1 cellular context compared by ENCODE assay signal in the genomic region with DNA sequence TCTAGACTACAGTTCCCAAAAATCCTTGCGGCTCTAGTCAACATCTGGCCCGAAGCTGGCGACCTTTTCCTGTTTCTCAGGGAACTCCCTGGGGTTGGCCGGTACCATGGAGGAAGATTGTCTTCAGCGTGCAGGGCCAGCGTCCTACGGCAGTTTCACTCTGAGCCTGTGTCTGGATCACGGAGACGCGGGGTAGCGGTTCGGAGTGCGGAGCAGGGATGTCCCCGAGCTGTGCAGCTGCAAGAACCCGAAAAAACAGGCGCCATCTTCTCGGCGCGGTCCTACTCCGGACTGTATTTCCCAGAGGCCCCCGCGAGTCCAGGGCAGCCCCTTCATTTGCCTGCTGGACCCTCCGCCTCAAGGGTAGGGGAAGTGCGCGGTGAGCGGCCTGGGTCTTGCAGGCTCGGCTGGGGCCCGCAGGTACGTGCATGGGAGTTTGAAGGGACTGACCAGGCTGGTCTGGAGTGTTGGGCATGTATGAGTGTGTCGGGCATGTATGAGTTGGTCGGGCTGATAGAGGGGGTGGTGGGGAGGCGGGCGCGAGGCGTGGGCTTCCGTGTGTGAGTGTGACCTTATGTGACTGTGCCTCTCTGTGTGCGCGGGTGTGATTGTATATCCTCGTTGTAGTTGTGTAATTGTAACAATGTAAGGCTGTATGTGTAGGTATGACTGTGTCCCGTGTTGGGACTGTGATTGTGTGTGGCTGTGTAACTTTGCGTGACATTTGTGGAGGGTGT.
A peak's percentile ranks its signal among the peaks of the same experiment; 100 is the strongest.
TF ChIP-seq lines count a peak whose summit lies in the region.

A gene (plus strand): TSS at position 360 of the 737 bp plus-strand sequence. CDS start 12,240 bp downstream, outside the sequence.

TF ChIP-seq in HepG2, 621 proteins besides CTCF, POLR2A, EP300 and RAD21 (continued from another document and continues in another):
- TF ChIP-seq, protein P1, sequence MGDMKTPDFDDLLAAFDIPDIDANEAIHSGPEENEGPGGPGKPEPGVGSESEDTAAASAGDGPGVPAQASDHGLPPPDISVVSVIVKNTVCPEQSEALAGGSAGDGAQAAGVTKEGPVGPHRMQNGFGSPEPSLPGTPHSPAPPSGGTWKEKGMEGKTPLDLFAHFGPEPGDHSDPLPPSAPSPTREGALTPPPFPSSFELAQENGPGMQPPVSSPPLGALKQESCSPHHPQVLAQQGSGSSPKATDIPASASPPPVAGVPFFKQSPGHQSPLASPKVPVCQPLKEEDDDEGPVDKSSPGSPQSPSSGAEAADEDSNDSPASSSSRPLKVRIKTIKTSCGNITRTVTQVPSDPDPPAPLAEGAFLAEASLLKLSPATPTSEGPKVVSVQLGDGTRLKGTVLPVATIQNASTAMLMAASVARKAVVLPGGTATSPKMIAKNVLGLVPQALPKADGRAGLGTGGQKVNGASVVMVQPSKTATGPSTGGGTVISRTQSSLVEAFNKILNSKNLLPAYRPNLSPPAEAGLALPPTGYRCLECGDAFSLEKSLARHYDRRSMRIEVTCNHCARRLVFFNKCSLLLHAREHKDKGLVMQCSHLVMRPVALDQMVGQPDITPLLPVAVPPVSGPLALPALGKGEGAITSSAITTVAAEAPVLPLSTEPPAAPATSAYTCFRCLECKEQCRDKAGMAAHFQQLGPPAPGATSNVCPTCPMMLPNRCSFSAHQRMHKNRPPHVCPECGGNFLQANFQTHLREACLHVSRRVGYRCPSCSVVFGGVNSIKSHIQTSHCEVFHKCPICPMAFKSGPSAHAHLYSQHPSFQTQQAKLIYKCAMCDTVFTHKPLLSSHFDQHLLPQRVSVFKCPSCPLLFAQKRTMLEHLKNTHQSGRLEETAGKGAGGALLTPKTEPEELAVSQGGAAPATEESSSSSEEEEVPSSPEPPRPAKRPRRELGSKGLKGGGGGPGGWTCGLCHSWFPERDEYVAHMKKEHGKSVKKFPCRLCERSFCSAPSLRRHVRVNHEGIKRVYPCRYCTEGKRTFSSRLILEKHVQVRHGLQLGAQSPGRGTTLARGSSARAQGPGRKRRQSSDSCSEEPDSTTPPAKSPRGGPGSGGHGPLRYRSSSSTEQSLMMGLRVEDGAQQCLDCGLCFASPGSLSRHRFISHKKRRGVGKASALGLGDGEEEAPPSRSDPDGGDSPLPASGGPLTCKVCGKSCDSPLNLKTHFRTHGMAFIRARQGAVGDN (CRISPR knock-in tag; IDR thresholded peaks at IDR 0.05) = peak; percentile 85
- TF ChIP-seq SMAD1 (CRISPR knock-in tag; IDR thresholded peaks at IDR 0.05; ENCODE audit: borderline replicate concordance, low read depth) = peak; percentile 88; the same call in 1 of the 2 replicates
- no peak for TF ChIP-seq ZFP82 (CRISPR knock-in tag; IDR thresholded peaks at IDR 0.05; ENCODE audit: borderline replicate concordance)
- TF ChIP-seq, protein P2, sequence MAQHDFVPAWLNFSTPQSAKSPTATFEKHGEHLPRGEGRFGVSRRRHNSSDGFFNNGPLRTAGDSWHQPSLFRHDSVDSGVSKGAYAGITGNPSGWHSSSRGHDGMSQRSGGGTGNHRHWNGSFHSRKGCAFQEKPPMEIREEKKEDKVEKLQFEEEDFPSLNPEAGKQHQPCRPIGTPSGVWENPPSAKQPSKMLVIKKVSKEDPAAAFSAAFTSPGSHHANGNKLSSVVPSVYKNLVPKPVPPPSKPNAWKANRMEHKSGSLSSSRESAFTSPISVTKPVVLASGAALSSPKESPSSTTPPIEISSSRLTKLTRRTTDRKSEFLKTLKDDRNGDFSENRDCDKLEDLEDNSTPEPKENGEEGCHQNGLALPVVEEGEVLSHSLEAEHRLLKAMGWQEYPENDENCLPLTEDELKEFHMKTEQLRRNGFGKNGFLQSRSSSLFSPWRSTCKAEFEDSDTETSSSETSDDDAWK (CRISPR knock-in tag; IDR thresholded peaks at IDR 0.05) = no peak
- TF ChIP-seq, protein P3, sequence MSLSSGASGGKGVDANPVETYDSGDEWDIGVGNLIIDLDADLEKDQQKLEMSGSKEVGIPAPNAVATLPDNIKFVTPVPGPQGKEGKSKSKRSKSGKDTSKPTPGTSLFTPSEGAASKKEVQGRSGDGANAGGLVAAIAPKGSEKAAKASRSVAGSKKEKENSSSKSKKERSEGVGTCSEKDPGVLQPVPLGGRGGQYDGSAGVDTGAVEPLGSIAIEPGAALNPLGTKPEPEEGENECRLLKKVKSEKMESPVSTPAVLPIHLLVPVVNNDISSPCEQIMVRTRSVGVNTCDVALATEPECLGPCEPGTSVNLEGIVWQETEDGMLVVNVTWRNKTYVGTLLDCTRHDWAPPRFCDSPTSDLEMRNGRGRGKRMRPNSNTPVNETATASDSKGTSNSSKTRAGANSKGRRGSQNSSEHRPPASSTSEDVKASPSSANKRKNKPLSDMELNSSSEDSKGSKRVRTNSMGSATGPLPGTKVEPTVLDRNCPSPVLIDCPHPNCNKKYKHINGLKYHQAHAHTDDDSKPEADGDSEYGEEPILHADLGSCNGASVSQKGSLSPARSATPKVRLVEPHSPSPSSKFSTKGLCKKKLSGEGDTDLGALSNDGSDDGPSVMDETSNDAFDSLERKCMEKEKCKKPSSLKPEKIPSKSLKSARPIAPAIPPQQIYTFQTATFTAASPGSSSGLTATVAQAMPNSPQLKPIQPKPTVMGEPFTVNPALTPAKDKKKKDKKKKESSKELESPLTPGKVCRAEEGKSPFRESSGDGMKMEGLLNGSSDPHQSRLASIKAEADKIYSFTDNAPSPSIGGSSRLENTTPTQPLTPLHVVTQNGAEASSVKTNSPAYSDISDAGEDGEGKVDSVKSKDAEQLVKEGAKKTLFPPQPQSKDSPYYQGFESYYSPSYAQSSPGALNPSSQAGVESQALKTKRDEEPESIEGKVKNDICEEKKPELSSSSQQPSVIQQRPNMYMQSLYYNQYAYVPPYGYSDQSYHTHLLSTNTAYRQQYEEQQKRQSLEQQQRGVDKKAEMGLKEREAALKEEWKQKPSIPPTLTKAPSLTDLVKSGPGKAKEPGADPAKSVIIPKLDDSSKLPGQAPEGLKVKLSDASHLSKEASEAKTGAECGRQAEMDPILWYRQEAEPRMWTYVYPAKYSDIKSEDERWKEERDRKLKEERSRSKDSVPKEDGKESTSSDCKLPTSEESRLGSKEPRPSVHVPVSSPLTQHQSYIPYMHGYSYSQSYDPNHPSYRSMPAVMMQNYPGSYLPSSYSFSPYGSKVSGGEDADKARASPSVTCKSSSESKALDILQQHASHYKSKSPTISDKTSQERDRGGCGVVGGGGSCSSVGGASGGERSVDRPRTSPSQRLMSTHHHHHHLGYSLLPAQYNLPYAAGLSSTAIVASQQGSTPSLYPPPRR (CRISPR knock-in tag; IDR thresholded peaks at IDR 0.05; ENCODE audit: borderline replicate concordance) = no peak
- peak; percentile 65; the same call in 1 of the 2 replicates for TF ChIP-seq PITX1 (CRISPR knock-in tag; IDR thresholded peaks at IDR 0.05)
- no peak for TF ChIP-seq ZNF775 (CRISPR knock-in tag; IDR thresholded peaks at IDR 0.05; ENCODE audit: borderline replicate concordance)
- TF ChIP-seq, protein P4, sequence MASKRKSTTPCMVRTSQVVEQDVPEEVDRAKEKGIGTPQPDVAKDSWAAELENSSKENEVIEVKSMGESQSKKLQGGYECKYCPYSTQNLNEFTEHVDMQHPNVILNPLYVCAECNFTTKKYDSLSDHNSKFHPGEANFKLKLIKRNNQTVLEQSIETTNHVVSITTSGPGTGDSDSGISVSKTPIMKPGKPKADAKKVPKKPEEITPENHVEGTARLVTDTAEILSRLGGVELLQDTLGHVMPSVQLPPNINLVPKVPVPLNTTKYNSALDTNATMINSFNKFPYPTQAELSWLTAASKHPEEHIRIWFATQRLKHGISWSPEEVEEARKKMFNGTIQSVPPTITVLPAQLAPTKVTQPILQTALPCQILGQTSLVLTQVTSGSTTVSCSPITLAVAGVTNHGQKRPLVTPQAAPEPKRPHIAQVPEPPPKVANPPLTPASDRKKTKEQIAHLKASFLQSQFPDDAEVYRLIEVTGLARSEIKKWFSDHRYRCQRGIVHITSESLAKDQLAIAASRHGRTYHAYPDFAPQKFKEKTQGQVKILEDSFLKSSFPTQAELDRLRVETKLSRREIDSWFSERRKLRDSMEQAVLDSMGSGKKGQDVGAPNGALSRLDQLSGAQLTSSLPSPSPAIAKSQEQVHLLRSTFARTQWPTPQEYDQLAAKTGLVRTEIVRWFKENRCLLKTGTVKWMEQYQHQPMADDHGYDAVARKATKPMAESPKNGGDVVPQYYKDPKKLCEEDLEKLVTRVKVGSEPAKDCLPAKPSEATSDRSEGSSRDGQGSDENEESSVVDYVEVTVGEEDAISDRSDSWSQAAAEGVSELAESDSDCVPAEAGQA (IDR thresholded peaks at IDR 0.05; ENCODE audit: low read depth) = peak; percentile 54; the same call in 1 of the 2 replicates
- TF ChIP-seq, protein P4 (CRISPR knock-in tag; IDR thresholded peaks at IDR 0.05; ENCODE audit: borderline replicate concordance) = no peak
- TF ChIP-seq FLYWCH1 (CRISPR knock-in tag; IDR thresholded peaks at IDR 0.05) = no peak
- 0 out of 2 replicates have a peak, but pooled peaks have one; percentile 40 for TF ChIP-seq DR1 (CRISPR knock-in tag; IDR thresholded peaks at IDR 0.05)
- TF ChIP-seq MIXL1 (CRISPR knock-in tag; IDR thresholded peaks at IDR 0.05) = peak; percentile 66
- TF ChIP-seq, protein P5, sequence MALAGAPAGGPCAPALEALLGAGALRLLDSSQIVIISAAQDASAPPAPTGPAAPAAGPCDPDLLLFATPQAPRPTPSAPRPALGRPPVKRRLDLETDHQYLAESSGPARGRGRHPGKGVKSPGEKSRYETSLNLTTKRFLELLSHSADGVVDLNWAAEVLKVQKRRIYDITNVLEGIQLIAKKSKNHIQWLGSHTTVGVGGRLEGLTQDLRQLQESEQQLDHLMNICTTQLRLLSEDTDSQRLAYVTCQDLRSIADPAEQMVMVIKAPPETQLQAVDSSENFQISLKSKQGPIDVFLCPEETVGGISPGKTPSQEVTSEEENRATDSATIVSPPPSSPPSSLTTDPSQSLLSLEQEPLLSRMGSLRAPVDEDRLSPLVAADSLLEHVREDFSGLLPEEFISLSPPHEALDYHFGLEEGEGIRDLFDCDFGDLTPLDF (CRISPR knock-in tag; IDR thresholded peaks at IDR 0.05) = no peak
- 0 out of 2 replicates have a peak, but pooled peaks have one; percentile 24 for TF ChIP-seq ZNF83 (CRISPR knock-in tag; IDR thresholded peaks at IDR 0.05; ENCODE audit: borderline replicate concordance)
- no peak for TF ChIP-seq ZNF720 (CRISPR knock-in tag; IDR thresholded peaks at IDR 0.05)
- TF ChIP-seq, protein P6, sequence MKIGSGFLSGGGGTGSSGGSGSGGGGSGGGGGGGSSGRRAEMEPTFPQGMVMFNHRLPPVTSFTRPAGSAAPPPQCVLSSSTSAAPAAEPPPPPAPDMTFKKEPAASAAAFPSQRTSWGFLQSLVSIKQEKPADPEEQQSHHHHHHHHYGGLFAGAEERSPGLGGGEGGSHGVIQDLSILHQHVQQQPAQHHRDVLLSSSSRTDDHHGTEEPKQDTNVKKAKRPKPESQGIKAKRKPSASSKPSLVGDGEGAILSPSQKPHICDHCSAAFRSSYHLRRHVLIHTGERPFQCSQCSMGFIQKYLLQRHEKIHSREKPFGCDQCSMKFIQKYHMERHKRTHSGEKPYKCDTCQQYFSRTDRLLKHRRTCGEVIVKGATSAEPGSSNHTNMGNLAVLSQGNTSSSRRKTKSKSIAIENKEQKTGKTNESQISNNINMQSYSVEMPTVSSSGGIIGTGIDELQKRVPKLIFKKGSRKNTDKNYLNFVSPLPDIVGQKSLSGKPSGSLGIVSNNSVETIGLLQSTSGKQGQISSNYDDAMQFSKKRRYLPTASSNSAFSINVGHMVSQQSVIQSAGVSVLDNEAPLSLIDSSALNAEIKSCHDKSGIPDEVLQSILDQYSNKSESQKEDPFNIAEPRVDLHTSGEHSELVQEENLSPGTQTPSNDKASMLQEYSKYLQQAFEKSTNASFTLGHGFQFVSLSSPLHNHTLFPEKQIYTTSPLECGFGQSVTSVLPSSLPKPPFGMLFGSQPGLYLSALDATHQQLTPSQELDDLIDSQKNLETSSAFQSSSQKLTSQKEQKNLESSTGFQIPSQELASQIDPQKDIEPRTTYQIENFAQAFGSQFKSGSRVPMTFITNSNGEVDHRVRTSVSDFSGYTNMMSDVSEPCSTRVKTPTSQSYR (CRISPR knock-in tag; IDR thresholded peaks at IDR 0.05; ENCODE audit: borderline replicate concordance) = no peak
- TF ChIP-seq, protein P7, sequence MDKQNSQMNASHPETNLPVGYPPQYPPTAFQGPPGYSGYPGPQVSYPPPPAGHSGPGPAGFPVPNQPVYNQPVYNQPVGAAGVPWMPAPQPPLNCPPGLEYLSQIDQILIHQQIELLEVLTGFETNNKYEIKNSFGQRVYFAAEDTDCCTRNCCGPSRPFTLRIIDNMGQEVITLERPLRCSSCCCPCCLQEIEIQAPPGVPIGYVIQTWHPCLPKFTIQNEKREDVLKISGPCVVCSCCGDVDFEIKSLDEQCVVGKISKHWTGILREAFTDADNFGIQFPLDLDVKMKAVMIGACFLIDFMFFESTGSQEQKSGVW (CRISPR knock-in tag; IDR thresholded peaks at IDR 0.05; ENCODE audit: borderline replicate concordance) = no peak
- TF ChIP-seq ASH2L (IDR thresholded peaks at IDR 0.05; ENCODE audit: insufficient read length, low read depth, low read length) = peak; percentile 93
- TF ChIP-seq ZNF326 (CRISPR knock-in tag; IDR thresholded peaks at IDR 0.05; ENCODE audit: borderline replicate concordance) = no peak
- TF ChIP-seq GTF3A (CRISPR knock-in tag; conservative IDR thresholded peaks at IDR 0.05) = no peak
- TF ChIP-seq ZSCAN31 (CRISPR knock-in tag; IDR thresholded peaks at IDR 0.05; ENCODE audit: low read depth) = 0 out of 2 replicates have a peak, but pooled peaks have one; percentile 21
